9 cellular contexts compared by ENCODE assay signal in the genomic region with DNA sequence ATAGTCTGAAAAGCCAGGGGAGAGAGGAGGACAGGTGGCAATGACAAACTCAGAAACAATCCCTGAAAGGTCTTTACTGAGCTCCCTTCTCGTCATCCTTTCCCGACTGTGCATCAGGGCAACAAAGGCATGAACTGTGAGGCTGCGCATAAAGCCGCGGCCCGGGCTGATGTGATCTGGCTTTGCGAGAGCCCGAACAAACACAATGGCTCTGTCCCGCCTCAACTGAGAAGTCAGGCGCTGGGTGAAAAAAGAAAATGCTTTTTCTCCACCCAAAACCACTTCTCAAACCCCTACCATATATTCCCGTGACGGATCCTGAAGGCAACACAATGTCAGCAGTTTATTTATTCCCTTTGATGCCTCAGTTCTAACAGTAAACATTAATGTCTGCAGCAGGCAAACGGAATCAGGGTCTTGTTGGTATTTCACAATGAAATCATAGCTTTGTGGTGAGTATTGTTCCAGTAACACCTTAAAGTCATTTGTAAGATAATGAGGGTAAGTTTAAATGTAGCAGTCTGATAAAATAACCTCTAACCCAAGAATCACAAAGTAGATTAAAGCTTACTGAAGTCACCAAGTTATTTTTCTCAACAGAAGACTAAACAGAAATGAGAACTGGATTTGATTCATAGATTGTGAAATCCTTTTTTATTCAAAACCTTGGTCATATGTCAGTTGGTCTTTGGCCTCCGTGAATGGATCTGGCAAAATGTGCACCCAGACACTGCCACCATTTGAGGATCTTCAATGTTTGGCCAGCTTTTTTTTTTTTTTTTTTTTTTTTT.
A peak's percentile ranks its signal among the peaks of the same experiment; 100 is the strongest.
DNase-seq lines count a peak whose midpoint lies in the region; ATAC-seq, FAIRE-seq and TF ChIP-seq lines count a peak whose summit lies in the region.
"Had no signal": no experiment of that assay in that cellular context is flagged by ENCODE, and none has a peak within 500 bp of the region (broad histone marks: within the 10 kb centered on the region; RNA-seq: fewer than 3 reads in every experiment).

No MANE protein-coding gene starts in this region.

- peak overlapping the region; percentile 70 for H3K9ac ChIP-seq in astrocyte (ENCODE audit: low read length)

- 53 to 72% (median 56%) methylated on average over 14 of the region's 14 CpGs for WGBS in psoas muscle, 3 donors

- peaks cover 1% of the 10 kb centered on the region for H3K9me3 Mint-ChIP-seq in astrocyte (ENCODE audit: unreplicated experiment)

- H3K4me3 ChIP-seq in astrocyte (ENCODE audit: insufficient read depth, low read depth, low read length) (peak overlapping the region; percentile 12), psoas muscle (peak overlapping the region; percentile 26)

- H3K36me3 ChIP-seq in astrocyte (ENCODE audit: insufficient read depth, low read length) = no peaks in the 10 kb centered on the region
- no peaks in the 10 kb centered on the region for H3K36me3 ChIP-seq in psoas muscle (ENCODE audit: insufficient read depth in 1 of 2, low read depth in 1 of 2)

- TF ChIP-seq CTCF in astrocyte (IDR thresholded peaks at IDR 0.05; ENCODE audit: insufficient read depth, low read depth, low read length) = no peak
- TF ChIP-seq CTCF in psoas muscle (IDR thresholded peaks at IDR 0.05) = no peak

- H3K27ac Mint-ChIP-seq in astrocyte (ENCODE audit: unreplicated experiment) = peak overlapping the region; percentile 99

- H3K4me3 Mint-ChIP-seq in astrocyte (ENCODE audit: unreplicated experiment) = peak overlapping the region; percentile 22

- intact Hi-C loops in left ventricle myocardium superior (cut with micrococcal nuclease) = no loop called here
- intact Hi-C loops in psoas muscle (cut with DNase I) = no loop called here

- H3K36me3 Mint-ChIP-seq in astrocyte (ENCODE audit: low read depth, unreplicated experiment) = peaks cover 16% of the 10 kb centered on the region

- peak overlapping the region; percentile 73 for H3K4me2 ChIP-seq in astrocyte (ENCODE audit: low read length)

- H3K27ac ChIP-seq in astrocyte (ENCODE audit: low read depth, low read length) = peak overlapping the region; percentile 76
- H3K27ac ChIP-seq in psoas muscle = peak overlapping the region; percentile 66

- peak; percentile 17 for FAIRE-seq in astrocyte (lab: Jason Lieb, UNC)

- peaks cover 73% of the 10 kb centered on the region for H3K79me2 ChIP-seq in astrocyte (ENCODE audit: insufficient read depth, low read length)

- ATAC-seq in left ventricle myocardium superior (peak; percentile 45), psoas muscle (peak in 3 of 4 donors; percentile 26 to 41 (median 27)), GM21723 (IDR thresholded peaks at IDR 0.05; ENCODE audit: unreplicated experiment) (no peak)

- H3K4me1 ChIP-seq in astrocyte (ENCODE audit: insufficient read depth, low read length) (peaks cover 52% of the 10 kb centered on the region), psoas muscle (peaks cover 37% of the 10 kb centered on the region)

- no peaks in the 10 kb centered on the region for H4K20me1 ChIP-seq in astrocyte (ENCODE audit: insufficient read depth, low read length)

- H3K27me3 ChIP-seq in astrocyte (ENCODE audit: insufficient read depth, low read length) (no peaks in the 10 kb centered on the region), psoas muscle (ENCODE audit: insufficient read depth in 3 of 3, low read length in 2 of 3) (no peaks in the 10 kb centered on the region)

- peak overlapping the region; percentile 20 for H2AFZ ChIP-seq in astrocyte (ENCODE audit: low read depth, low read length)

- H3K4me1 Mint-ChIP-seq in astrocyte (ENCODE audit: low read depth, unreplicated experiment) = peaks cover 59% of the 10 kb centered on the region

- DNase-seq in GM04504 (ENCODE audit: low read depth) (peak; percentile 35), astrocyte (ENCODE audit: low read depth) (peak; percentile 76), left ventricle myocardium superior (peak; percentile 44), psoas muscle (peak; percentile 43 to 56), ureter (ENCODE audit: low spot score) (no peak), NCI-H2171 (lab: John Stamatoyannopoulos, UW) (no peak), RKO (ENCODE audit: low spot score) (no peak)
- DNase-seq: NCI-H2107 had no signal

- no peaks in the 10 kb centered on the region for H3K27me3 Mint-ChIP-seq in astrocyte (ENCODE audit: low read depth, unreplicated experiment)

- H3K9me3 ChIP-seq in astrocyte (ENCODE audit: insufficient read depth, low read depth, low read length) (no peaks in the 10 kb centered on the region), psoas muscle (no peaks in the 10 kb centered on the region)

Comparison
In these comparisons a context has a peak if more than half of its experiments do, and no peak if none do; other contexts are left out.
1. DNase-seq: peak in GM04504 (single experiment), astrocyte (single experiment), left ventricle myocardium superior (single experiment) and psoas muscle (2 of 2); none in ureter (single experiment), NCI-H2171 (single experiment) and RKO (single experiment).